Comparison of ENCODE assay signal across 8 cellular contexts in the genomic region with DNA sequence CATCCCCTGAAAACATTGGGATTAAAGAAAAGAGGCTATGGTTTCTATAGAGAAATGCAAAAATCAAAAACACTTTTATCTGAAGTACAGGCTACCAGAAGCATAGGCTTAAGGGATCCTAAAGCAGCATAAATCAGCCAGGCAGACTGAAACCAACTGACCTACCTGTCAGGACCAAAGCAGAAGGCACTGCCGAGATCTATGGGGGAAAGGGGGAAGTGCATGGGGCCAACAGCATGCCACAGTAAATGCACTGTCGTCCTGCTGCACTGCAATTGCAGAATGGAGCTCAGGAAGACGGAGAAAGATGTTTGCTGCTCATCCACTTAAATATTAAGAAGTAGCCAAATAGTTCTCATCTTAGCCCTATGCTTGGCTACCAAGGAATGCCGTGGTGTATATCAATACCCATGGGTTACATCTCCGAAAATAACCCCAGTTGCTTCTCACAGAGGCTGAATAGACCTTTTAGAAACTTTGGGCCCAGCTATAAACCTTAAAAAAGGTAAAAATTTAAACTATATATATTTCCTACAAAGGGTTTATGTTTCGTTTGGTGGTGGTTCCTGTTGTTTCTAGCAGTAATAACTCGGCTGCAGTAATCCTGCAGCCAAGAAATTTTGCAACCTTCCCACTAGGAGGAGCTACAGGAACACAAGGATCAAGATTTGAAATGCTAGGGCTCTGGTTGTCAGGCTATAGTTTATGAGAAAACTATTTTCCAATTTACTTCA.
DNase-seq lines count a peak whose midpoint lies in the region; ATAC-seq, FAIRE-seq and TF ChIP-seq lines count a peak whose summit lies in the region.

No MANE protein-coding gene starts in this region.

- H3K4me2 ChIP-seq in OCI-LY1 (ENCODE audit: low read length): no peak overlapping the region

- H3K4me1 Mint-ChIP-seq in activated CD4-positive, alpha-beta T cell treated with anti-CD3 and anti-CD28 coated beads, Interleukin-2, amount 10 ng/mL, durations not matched to agents 24 days and 14 days: no peaks in the 10 kb centered on the region

- peak; percentile 42 for TF ChIP-seq CTCF in GM10266 (IDR thresholded peaks at IDR 0.05; ENCODE audit: control insufficient read depth, insufficient read depth, low read depth, missing control alignments)
- peak; percentile 27; the same call in 1 of the 2 replicates for TF ChIP-seq CTCF in OCI-LY1 (IDR thresholded peaks at IDR 0.05; ENCODE audit: low read length)
- TF ChIP-seq CTCF in epithelial cell of esophagus (IDR thresholded peaks at IDR 0.05; ENCODE audit: insufficient read depth, low read depth, low read length, missing control alignments): peak; percentile 71

- DNase-seq in GM10266 (ENCODE audit: extremely low spot score) (peak; percentile 1), epithelial cell of esophagus (ENCODE audit: low read depth) (peak; percentile 45), non-pigmented ciliary epithelial cell (ENCODE audit: low read depth) (peak; percentile 9), GM12892 (ENCODE audit: insufficient read length) (no peak)
- DNase-seq in activated CD4-positive, alpha-beta T cell treated with anti-CD3 and anti-CD28 coated beads, Interleukin-2, amount 10 ng/mL, durations not matched to agents 24 days and 14 days: no peak

- H3K9me3 Mint-ChIP-seq in activated CD4-positive, alpha-beta T cell treated with anti-CD3 and anti-CD28 coated beads, Interleukin-2, amount 10 ng/mL, durations not matched to agents 24 days and 14 days: no peaks in the 10 kb centered on the region

- H3K36me3 ChIP-seq in OCI-LY1 (ENCODE audit: insufficient read depth, low read length): no peaks in the 10 kb centered on the region

- H3K36me3 Mint-ChIP-seq in activated CD4-positive, alpha-beta T cell treated with anti-CD3 and anti-CD28 coated beads, Interleukin-2, amount 10 ng/mL, durations not matched to agents 24 days and 14 days (ENCODE audit: low read depth): no peaks in the 10 kb centered on the region

- no peaks in the 10 kb centered on the region for H3K27me3 ChIP-seq in OCI-LY1 (ENCODE audit: insufficient read depth, low read length)

- H3K9me2 ChIP-seq in OCI-LY1 (ENCODE audit: low read depth, low read length): no peaks in the 10 kb centered on the region

- no peak overlapping the region for H2AFZ ChIP-seq in OCI-LY1 (ENCODE audit: low read length)

- no peaks in the 10 kb centered on the region for H3K79me2 ChIP-seq in OCI-LY1 (ENCODE audit: insufficient read depth, low read length)

- H3K27me3 Mint-ChIP-seq in activated CD4-positive, alpha-beta T cell treated with anti-CD3 and anti-CD28 coated beads, Interleukin-2, amount 10 ng/mL, durations not matched to agents 24 days and 14 days: no peaks in the 10 kb centered on the region

- no peak for FAIRE-seq in GM12892 (lab: Jason Lieb, UNC)

- H3K4me3 ChIP-seq in OCI-LY1 (ENCODE audit: low read depth, low read length, poor library complexity, severe bottlenecking): no peak overlapping the region
- no peak overlapping the region for H3K4me3 ChIP-seq in epithelial cell of esophagus (ENCODE audit: low read length)

- H3K9ac ChIP-seq in OCI-LY1 (ENCODE audit: low read length): no peak overlapping the region

- no peak for TF ChIP-seq POLR2A in GM12892 (IDR thresholded peaks at IDR 0.05; ENCODE audit: low read depth, low read length)

- no peak overlapping the region for H3K27ac ChIP-seq in OCI-LY1 (ENCODE audit: low read depth, low read length, poor library complexity, severe bottlenecking)

- peak; percentile 75 for ATAC-seq in HG03066 (IDR thresholded peaks at IDR 0.05; ENCODE audit: low read depth, unreplicated experiment)
- ATAC-seq in GM21825 (IDR thresholded peaks at IDR 0.05; ENCODE audit: unreplicated experiment): no peak

- H3K4me1 ChIP-seq in OCI-LY1 (ENCODE audit: insufficient read depth, low read length, severe bottlenecking): no peaks in the 10 kb centered on the region

- intact Hi-C loops in activated CD4-positive, alpha-beta T cell treated with anti-CD3 and anti-CD28 coated beads, Interleukin-2, amount 10 ng/mL, durations not matched to agents 24 days and 14 days (cut with micrococcal nuclease): no loop called here

- no peaks in the 10 kb centered on the region for H4K20me1 ChIP-seq in OCI-LY1 (ENCODE audit: insufficient read depth, low read length)

- H3F3A ChIP-seq in OCI-LY1 (ENCODE audit: insufficient read depth, low read length): no peaks in the 10 kb centered on the region

- H3K9me3 ChIP-seq in OCI-LY1 (ENCODE audit: low read length): no peaks in the 10 kb centered on the region

- H3K27ac Mint-ChIP-seq in activated CD4-positive, alpha-beta T cell treated with anti-CD3 and anti-CD28 coated beads, Interleukin-2, amount 10 ng/mL, durations not matched to agents 24 days and 14 days: no peak overlapping the region

- H3K4me3 Mint-ChIP-seq in activated CD4-positive, alpha-beta T cell treated with anti-CD3 and anti-CD28 coated beads, Interleukin-2, amount 10 ng/mL, durations not matched to agents 24 days and 14 days: no peak overlapping the region

Comparison
In these comparisons a context has a peak if more than half of its experiments do, and no peak if none do; other contexts are left out.
1. DNase-seq: peak in GM10266 (single experiment), epithelial cell of esophagus (single experiment) and non-pigmented ciliary epithelial cell (single experiment); none in GM12892 (single experiment) and activated CD4-positive, alpha-beta T cell treated with anti-CD3 and anti-CD28 coated beads, Interleukin-2, amount 10 ng/mL, durations not matched to agents 24 days and 14 days (single experiment).
2. Peak in every context shown above with its lines, with median percentiles within 50 percentile points of each other: CTCF ChIP-seq.